ENCODE assay signal across 8 cellular contexts in the genomic region with DNA sequence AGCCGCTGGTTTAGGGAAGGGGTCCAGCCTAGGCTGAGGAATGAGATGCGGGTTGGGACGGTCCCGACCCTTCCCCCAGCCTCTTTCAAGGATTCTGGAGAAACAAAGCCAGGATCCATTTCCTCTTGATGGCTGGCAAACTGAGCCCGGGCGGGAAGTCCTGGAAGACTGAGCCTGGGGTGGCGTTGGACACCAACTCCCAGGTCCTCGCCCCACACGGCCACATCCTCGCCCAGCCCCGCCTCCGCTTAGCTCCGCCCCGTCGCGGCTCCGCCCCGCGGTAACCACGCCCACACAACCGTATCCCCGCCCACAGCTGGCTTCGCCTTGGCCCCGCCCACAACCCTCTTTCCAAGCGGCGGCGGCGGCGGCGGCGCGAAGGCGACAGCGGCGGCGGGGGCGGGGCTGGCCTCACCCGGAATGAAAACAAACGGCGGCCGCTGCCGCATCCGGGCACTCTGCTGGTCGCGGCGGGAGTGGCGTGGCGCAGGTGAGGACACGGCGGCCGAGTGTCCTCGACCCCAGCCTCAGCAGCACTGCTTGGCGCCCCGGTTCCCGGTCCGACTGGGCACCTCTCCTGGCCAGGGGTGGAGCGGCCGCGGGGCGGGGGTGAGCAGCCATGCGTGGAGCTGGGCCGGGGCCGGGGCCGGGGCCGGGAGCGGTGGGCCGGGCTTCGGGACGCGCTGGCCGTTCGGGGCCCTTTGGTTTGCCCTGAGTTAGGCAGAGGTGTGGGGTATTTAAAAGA. TPM values are rescaled to one million over a fixed set of nuclear protein-coding genes. Genes with fewer than 3 reads are reported as not detected.
A peak's percentile ranks its signal among the peaks of the same experiment; 100 is the strongest.
DNase-seq lines count a peak whose midpoint lies in the region; ATAC-seq and TF ChIP-seq lines count a peak whose summit lies in the region.

Gene NUB1, plus strand, starts transcription at position 456 of the 745 bp plus-strand sequence. CDS start 3,538 bp downstream, outside the sequence.

- no peaks in the 10 kb centered on the region for H3F3A ChIP-seq in GM23338 (replicated peaks; ENCODE audit: low read depth)

- no peak for TF ChIP-seq CTCF in DND-41 (IDR thresholded peaks at IDR 0.05; ENCODE audit: borderline replicate concordance, extremely low read depth, low read length, poor library complexity, severe bottlenecking)
- TF ChIP-seq CTCF in GM23338 (conservative IDR thresholded peaks at IDR 0.05; ENCODE audit: low read depth in 2 of 2) = no peak

- H2AFZ ChIP-seq in DND-41 (ENCODE audit: low read depth, low read length) (peak within 1 kb of the TSS; percentile 67), GM23338 (peak within 1 kb of the TSS; percentile 95), neuron (ENCODE audit: low read depth, low read length) (peak within 1 kb of the TSS; percentile 96)

- intact Hi-C loops in activated naive CD4-positive, alpha-beta T cell treated with anti-CD3 and anti-CD28 coated beads for 36 hours (cut with micrococcal nuclease) = loop anchor here (1.0 to 10.0 kb wide), 5 partner anchors 9 to 727 kb away; partner anchors contain the start of gene ABCF2

- H3K9me3 ChIP-seq in DND-41 (ENCODE audit: insufficient read depth, low read length, severe bottlenecking) (no peaks in the 10 kb centered on the region), neuron (ENCODE audit: low read length) (no peaks in the 10 kb centered on the region)

- ATAC-seq in DND-41 (ENCODE audit: insufficient read depth, low read depth) = peak; percentile 85
- peak; percentile 92 for ATAC-seq in GM23338

- H3K9ac ChIP-seq in DND-41 (ENCODE audit: low read depth, low read length) = peak within 1 kb of the TSS; percentile 64

- peaks cover 4% of the 10 kb centered on the region for H3K27me3 Mint-ChIP-seq in GM23338 (ENCODE audit: insufficient read depth, low read depth, poor library complexity)
- no peaks in the 10 kb centered on the region for H3K27me3 Mint-ChIP-seq in activated naive CD4-positive, alpha-beta T cell treated with anti-CD3 and anti-CD28 coated beads for 36 hours (ENCODE audit: low read depth)

- H3K27me3 ChIP-seq in DND-41 (ENCODE audit: insufficient read depth, low read length, poor library complexity) (no peaks in the 10 kb centered on the region), GM23338 (ENCODE audit: insufficient read depth) (no peaks in the 10 kb centered on the region), neuron (ENCODE audit: insufficient read depth, low read length) (no peaks in the 10 kb centered on the region)

- CTCF ChIA-PET in activated naive CD4-positive, alpha-beta T cell treated with anti-CD3 and anti-CD28 coated beads for 36 hours (lab: Charles Lee) = interaction anchor here (0.5 to 4.3 kb wide), 7 partner anchors 10 to 236 kb away, joined by 3 to 26 read pairs (median 5); no protein-coding TSS in a partner anchor

- H3K9me3 Mint-ChIP-seq in GM23338 = no peaks in the 10 kb centered on the region; the same call in 1 of the 3 replicates
- peaks cover 3% of the 10 kb centered on the region for H3K9me3 Mint-ChIP-seq in activated naive CD4-positive, alpha-beta T cell treated with anti-CD3 and anti-CD28 coated beads for 36 hours

- H3K36me3 Mint-ChIP-seq in GM23338 (ENCODE audit: low read depth) = peaks cover 7% of the 10 kb centered on the region; the same call in 2 of the 3 replicates
- peaks cover 4% of the 10 kb centered on the region for H3K36me3 Mint-ChIP-seq in activated naive CD4-positive, alpha-beta T cell treated with anti-CD3 and anti-CD28 coated beads for 36 hours (ENCODE audit: low read depth)

- H4K20me1 ChIP-seq in DND-41 (ENCODE audit: insufficient read depth, low read length) (peaks cover 3% of the 10 kb centered on the region; the same call in 1 of the 2 replicates), GM23338 (replicated peaks; ENCODE audit: insufficient read depth) (peaks cover 3% of the 10 kb centered on the region; the same call in 1 of the 2 replicates)

- 0 out of 3 replicates have a peak, but pooled peaks cover 6% of the 10 kb centered on the region for H3K4me1 Mint-ChIP-seq in GM23338
- H3K4me1 Mint-ChIP-seq in activated naive CD4-positive, alpha-beta T cell treated with anti-CD3 and anti-CD28 coated beads for 36 hours (ENCODE audit: low read depth) = peaks cover 46% of the 10 kb centered on the region

- H3K4me3 ChIP-seq in DND-41 (ENCODE audit: low read depth in 1 of 2, low read length in 2 of 2) (peak within 1 kb of the TSS; percentile 70 to 71), GM23338 (peak within 1 kb of the TSS; percentile 85), neuron (ENCODE audit: low read length) (peak within 1 kb of the TSS; percentile 99)

- H3K27ac Mint-ChIP-seq in GM23338 = no peak within 1 kb of the TSS
- peak within 1 kb of the TSS; percentile 82 for H3K27ac Mint-ChIP-seq in activated naive CD4-positive, alpha-beta T cell treated with anti-CD3 and anti-CD28 coated beads for 36 hours

- H3K36me3 ChIP-seq in DND-41 (ENCODE audit: insufficient read depth, low read length) = peaks cover 18% of the 10 kb centered on the region
- no peaks in the 10 kb centered on the region; the same call in none of the 2 replicates for H3K36me3 ChIP-seq in GM23338 (ENCODE audit: insufficient read depth)
- peaks cover 12% of the 10 kb centered on the region for H3K36me3 ChIP-seq in neuron (ENCODE audit: insufficient read depth, low read length)

- H3K9me2 ChIP-seq in GM23338 (ENCODE audit: insufficient read depth) = no peaks in the 10 kb centered on the region

- H3K4me2 ChIP-seq in DND-41 (ENCODE audit: insufficient read depth, low read length) (peak within 1 kb of the TSS; percentile 66), GM23338 (peak within 1 kb of the TSS; percentile 97)

- DNase-seq in DND-41 (peak; percentile 86), GM23338 (ENCODE audit: low spot score) (peak; percentile 95), M059J (ENCODE audit: low read depth) (peak; percentile 81), SK-MEL-5 (ENCODE audit: low read depth, low spot score) (peak; percentile 92), foreskin melanocyte (peak; percentile 66), stromal cell of bone marrow (ENCODE audit: low read depth) (peak; percentile 65)
- DNase-seq in activated naive CD4-positive, alpha-beta T cell treated with anti-CD3 and anti-CD28 coated beads for 36 hours = peak; percentile 92

- in situ Hi-C loops in SK-MEL-5 (cut with HindIII; ENCODE audit: low pct_unique_long_range_greater_than_20kb, low sequenced_read_pairs) = no loop called here

- H3K4me3 Mint-ChIP-seq in GM23338 = peak within 1 kb of the TSS; percentile 79
- H3K4me3 Mint-ChIP-seq in activated naive CD4-positive, alpha-beta T cell treated with anti-CD3 and anti-CD28 coated beads for 36 hours = peak within 1 kb of the TSS; percentile 75

- peak within 1 kb of the TSS; percentile 71 for H3K27ac ChIP-seq in DND-41 (ENCODE audit: low read length)
- H3K27ac ChIP-seq in GM23338 (ENCODE audit: low read depth) = no peak within 1 kb of the TSS

- H3K4me1 ChIP-seq in DND-41 (ENCODE audit: insufficient read depth, low read length) (peaks cover 22% of the 10 kb centered on the region), GM23338 (ENCODE audit: insufficient read depth) (peaks cover 8% of the 10 kb centered on the region; the same call in 1 of the 2 replicates), neuron (ENCODE audit: insufficient read depth, low read length) (peaks cover 9% of the 10 kb centered on the region)

- H3K79me2 ChIP-seq in DND-41 (ENCODE audit: insufficient read depth, low read length) (peaks cover 25% of the 10 kb centered on the region), GM23338 (replicated peaks; ENCODE audit: insufficient read depth) (peaks cover 20% of the 10 kb centered on the region)

TF ChIP-seq in GM23338, 12 proteins besides CTCF, POLR2A, EP300 and RAD21:
- TF ChIP-seq POLR2AphosphoS5 (IDR thresholded peaks at IDR 0.05; ENCODE audit: low read depth) (peak; percentile 84), CREB1 (CRISPR knock-in tag; IDR thresholded peaks at IDR 0.05; ENCODE audit: low read depth) (peak; percentile 26; the same call in 1 of the 2 replicates), ZNF114 (CRISPR knock-in tag; IDR thresholded peaks at IDR 0.05) (no peak)
- TF ChIP-seq, protein P1, sequence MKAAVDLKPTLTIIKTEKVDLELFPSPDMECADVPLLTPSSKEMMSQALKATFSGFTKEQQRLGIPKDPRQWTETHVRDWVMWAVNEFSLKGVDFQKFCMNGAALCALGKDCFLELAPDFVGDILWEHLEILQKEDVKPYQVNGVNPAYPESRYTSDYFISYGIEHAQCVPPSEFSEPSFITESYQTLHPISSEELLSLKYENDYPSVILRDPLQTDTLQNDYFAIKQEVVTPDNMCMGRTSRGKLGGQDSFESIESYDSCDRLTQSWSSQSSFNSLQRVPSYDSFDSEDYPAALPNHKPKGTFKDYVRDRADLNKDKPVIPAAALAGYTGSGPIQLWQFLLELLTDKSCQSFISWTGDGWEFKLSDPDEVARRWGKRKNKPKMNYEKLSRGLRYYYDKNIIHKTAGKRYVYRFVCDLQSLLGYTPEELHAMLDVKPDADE (IDR thresholded peaks at IDR 0.05) = peak; percentile 42
TF ChIP-seq in GM23338: peak in this region for 3.

RNA-seq across cellular contexts. Expression of gene NUB1, which starts in this region (rescaled TPM):
- total RNA-seq in GM23338 (2014; rRNA removed; shearing (Covaris generic)) = 31.8 and 32.4 TPM in 2 replicates
- polyA plus RNA-seq in GM23338 (2016; fragmentation: Nextera tagmentation; extraction: Ambion mirVana) = 40.7 and 42.3 TPM in 2 replicates
- 72.3 and 74.4 TPM in 2 replicates for total RNA-seq in M059J (2014; rRNA removed; shearing (Covaris generic))
- total RNA-seq in SK-MEL-5 (2014; rRNA removed; shearing (Covaris generic)) = 73.4 and 80.6 TPM in 2 replicates
- polyA plus RNA-seq in SK-MEL-5 (2015; cell fraction: cytosol; rRNA removed) = 63.4 and 69.1 TPM in 2 replicates
- polyA plus RNA-seq in SK-MEL-5 (2015; cell fraction: nucleus; rRNA removed) = 53.9 and 59.9 TPM in 2 replicates
- total RNA-seq in activated naive CD4-positive, alpha-beta T cell treated with anti-CD3 and anti-CD28 coated beads for 36 hours = 10 to 100 TPM; 46.6 to 50.3 TPM
